ENCODE assay signal across 6 cellular contexts in genomic region chr6:30741789-30742315, GRCh38.
DNase-seq lines count a peak whose midpoint lies in the region; ATAC-seq and TF ChIP-seq lines count a peak whose summit lies in the region.

No MANE protein-coding gene starts in this region.

- POLR2A ChIA-PET in HEK293T (lab: Yijun Ruan, JAX) = interaction anchor here (0.6 to 1.7 kb wide), 6 partner anchors 10 to 344 kb away, joined by 3 to 6 read pairs (median 4); partner anchors contain the start of gene MDC1

- peak overlapping the region; percentile 77 for H2AFZ ChIP-seq in DND-41 (ENCODE audit: low read depth, low read length)

- peak; percentile 4 for ATAC-seq in DND-41 (ENCODE audit: insufficient read depth, low read depth)

- CTCF ChIA-PET in HEK293T (lab: Yijun Ruan, JAX) = no interaction called here

- H3K36me3 ChIP-seq in DND-41 (ENCODE audit: insufficient read depth, low read length) (peaks cover 31% of the 10 kb centered on the region), WERI-Rb-1 (peaks cover 47% of the 10 kb centered on the region)

- peaks cover 34% of the 10 kb centered on the region for H3K79me2 ChIP-seq in DND-41 (ENCODE audit: insufficient read depth, low read length)

- TF ChIP-seq CTCF in DND-41 (IDR thresholded peaks at IDR 0.05; ENCODE audit: borderline replicate concordance, extremely low read depth, low read length, poor library complexity, severe bottlenecking) (no peak), WERI-Rb-1 (IDR thresholded peaks at IDR 0.05; ENCODE audit: low read depth, low read length) (no peak)

- peak overlapping the region; percentile 73 for H3K27ac ChIP-seq in DND-41 (ENCODE audit: low read length)
- peak overlapping the region; percentile 86 for H3K27ac ChIP-seq in WERI-Rb-1
- H3K27ac ChIP-seq in layer of hippocampus (ENCODE audit: low read depth, low read length) = peak overlapping the region; percentile 79

- H3K9ac ChIP-seq in DND-41 (ENCODE audit: low read depth, low read length) = peak overlapping the region; percentile 73

- H3K27me3 ChIP-seq in DND-41 (ENCODE audit: insufficient read depth, low read length, poor library complexity) (peaks cover 17% of the 10 kb centered on the region), WERI-Rb-1 (ENCODE audit: insufficient read depth, low read depth, severe bottlenecking) (no peaks in the 10 kb centered on the region), layer of hippocampus (ENCODE audit: control insufficient read depth, insufficient read depth, low read length) (no peaks in the 10 kb centered on the region)

- H3K4me3 ChIP-seq in DND-41 (ENCODE audit: low read depth in 1 of 2, low read length in 2 of 2) (peak overlapping the region; percentile 68 to 92; a peak in 3 of 4 replicates), WERI-Rb-1 (ENCODE audit: low read depth, low read length) (peak overlapping the region; percentile 76)

- H3K9me3 ChIP-seq in DND-41 (ENCODE audit: insufficient read depth, low read length, severe bottlenecking) = no peaks in the 10 kb centered on the region
- H3K9me3 ChIP-seq in WERI-Rb-1 (ENCODE audit: severe bottlenecking) = peaks cover 11% of the 10 kb centered on the region

- DNase-seq in DND-41 (no peak), WERI-Rb-1 (no peak), HEK293T (ENCODE audit: extremely low spot score) (no peak), hepatic stellate cell (ENCODE audit: low spot score) (no peak), epidermal melanocyte (ENCODE audit: insufficient read length, low spot score) (no peak)

- peak overlapping the region; percentile 77 for H3K4me2 ChIP-seq in DND-41 (ENCODE audit: insufficient read depth, low read length)

- H4K20me1 ChIP-seq in DND-41 (ENCODE audit: insufficient read depth, low read length) = peaks cover 9% of the 10 kb centered on the region; the same call in 1 of the 2 replicates

- peaks cover 75% of the 10 kb centered on the region for H3K4me1 ChIP-seq in DND-41 (ENCODE audit: insufficient read depth, low read length)

TF ChIP-seq in HEK293T, 16 proteins besides CTCF, POLR2A, EP300 and RAD21:
- TF ChIP-seq, protein P1, sequence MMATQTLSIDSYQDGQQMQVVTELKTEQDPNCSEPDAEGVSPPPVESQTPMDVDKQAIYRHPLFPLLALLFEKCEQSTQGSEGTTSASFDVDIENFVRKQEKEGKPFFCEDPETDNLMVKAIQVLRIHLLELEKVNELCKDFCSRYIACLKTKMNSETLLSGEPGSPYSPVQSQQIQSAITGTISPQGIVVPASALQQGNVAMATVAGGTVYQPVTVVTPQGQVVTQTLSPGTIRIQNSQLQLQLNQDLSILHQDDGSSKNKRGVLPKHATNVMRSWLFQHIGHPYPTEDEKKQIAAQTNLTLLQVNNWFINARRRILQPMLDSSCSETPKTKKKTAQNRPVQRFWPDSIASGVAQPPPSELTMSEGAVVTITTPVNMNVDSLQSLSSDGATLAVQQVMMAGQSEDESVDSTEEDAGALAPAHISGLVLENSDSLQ (IDR thresholded peaks at IDR 0.05) = no peak
- TF ChIP-seq L3MBTL2 (conservative IDR thresholded peaks at IDR 0.05) (no peak), SP1 (IDR thresholded peaks at IDR 0.05) (no peak), FOXA1 (IDR thresholded peaks at IDR 0.05) (no peak), FOXM1 (IDR thresholded peaks at IDR 0.05; ENCODE audit: borderline replicate concordance) (no peak)
